Comparison of ENCODE assay signal across 15 cellular contexts in genomic region chr9:6943293-6943692, GRCh38.
A peak's percentile ranks its signal among the peaks of the same experiment; 100 is the strongest.
DNase-seq lines count a peak whose midpoint lies in the region; ATAC-seq and TF ChIP-seq lines count a peak whose summit lies in the region.
"Had no signal": no experiment of that assay in that cellular context is flagged by ENCODE, and none has a peak within 500 bp of the region (broad histone marks: within the 10 kb centered on the region; RNA-seq: fewer than 3 reads in every experiment).

No MANE protein-coding gene starts in this region.

- no peak for TF ChIP-seq POLR2A in erythroblast (IDR thresholded peaks at IDR 0.05; ENCODE audit: low read length)

- H3K4me2 ChIP-seq in mesenchymal stem cell (ENCODE audit: low read length, poor library complexity, severe bottlenecking) = no peak overlapping the region

- no peak overlapping the region for H2BK120ac ChIP-seq in mesenchymal stem cell (ENCODE audit: low read depth, low read length)

- H3K4me1 ChIP-seq in mesenchymal stem cell (ENCODE audit: control insufficient read depth, insufficient read depth, low read depth, low read length) = peaks cover 5% of the 10 kb centered on the region
- H3K4me1 ChIP-seq: Caco-2 had no signal

- no peak overlapping the region for H2AK5ac ChIP-seq in mesenchymal stem cell (ENCODE audit: low read length, severe bottlenecking)

- H3K4me1 Mint-ChIP-seq in activated naive CD8-positive, alpha-beta T cell (ENCODE audit: low read depth) = peaks cover 33% of the 10 kb centered on the region
- peaks cover 23% of the 10 kb centered on the region for H3K4me1 Mint-ChIP-seq in activated naive CD8-positive, alpha-beta T cell treated with anti-CD3 and anti-CD28 coated beads, Interleukin-2, amount 50 U/mL, for 24 hours
- peaks cover 34% of the 10 kb centered on the region for H3K4me1 Mint-ChIP-seq in T-helper 17 cell

- H3K27me3 Mint-ChIP-seq in activated naive CD8-positive, alpha-beta T cell = no peaks in the 10 kb centered on the region
- no peaks in the 10 kb centered on the region for H3K27me3 Mint-ChIP-seq in activated naive CD8-positive, alpha-beta T cell treated with anti-CD3 and anti-CD28 coated beads, Interleukin-2, amount 50 U/mL, for 24 hours
- H3K27me3 Mint-ChIP-seq in T-helper 17 cell = no peaks in the 10 kb centered on the region
- H3K27me3 Mint-ChIP-seq: CD4-positive, alpha-beta T cell had no signal

- H3K79me1 ChIP-seq in mesenchymal stem cell (replicated peaks; ENCODE audit: low read length, poor library complexity, severe bottlenecking) = peaks cover 8% of the 10 kb centered on the region

- no peak overlapping the region for H2BK5ac ChIP-seq in mesenchymal stem cell (ENCODE audit: low read depth, low read length, poor library complexity, severe bottlenecking)

- no peak overlapping the region for H3K23ac ChIP-seq in mesenchymal stem cell (ENCODE audit: low read length in 2 of 2)

- no peak overlapping the region for H2AFZ ChIP-seq in mesenchymal stem cell (ENCODE audit: low read depth, low read length)
- H2AFZ ChIP-seq: GM23248 had no signal

- ATAC-seq in activated naive CD8-positive, alpha-beta T cell treated with anti-CD3 and anti-CD28 coated beads, Interleukin-2, amount 50 U/mL, for 24 hours = no peak
- ATAC-seq in T-helper 17 cell (no peak), left lobe of liver (no peak)

- H3K36me3 ChIP-seq in mesenchymal stem cell (ENCODE audit: control insufficient read depth in 1 of 2, insufficient read depth in 2 of 2, low read depth in 1 of 2, low read length in 2 of 2) = no peaks in the 10 kb centered on the region

- H3K9ac ChIP-seq in mesenchymal stem cell (ENCODE audit: low read length) = no peak overlapping the region
- H3K9ac ChIP-seq: GM23248 had no signal

- H2BK12ac ChIP-seq in mesenchymal stem cell (ENCODE audit: low read length in 2 of 2) = no peak overlapping the region

- no peak overlapping the region for H3K27ac ChIP-seq in mesenchymal stem cell (ENCODE audit: low read length, poor library complexity, severe bottlenecking)
- H3K27ac ChIP-seq: A549, C4-2B, GM23248 had no signal

- H3K14ac ChIP-seq in mesenchymal stem cell (ENCODE audit: low read length in 2 of 2) = no peak overlapping the region

- H2BK15ac ChIP-seq in mesenchymal stem cell (ENCODE audit: low read depth, poor library complexity, severe bottlenecking) = no peak overlapping the region

- 98% methylated on average over 5 of the region's 6 CpGs for WGBS in mesenchymal stem cell

- peak overlapping the region in 1 of 2 experiments; percentile 81 for H3K4ac ChIP-seq in mesenchymal stem cell (ENCODE audit: low read depth in 1 of 2, low read length in 2 of 2)

- no peak for DNase-seq in activated naive CD8-positive, alpha-beta T cell treated with anti-CD3 and anti-CD28 coated beads, Interleukin-2, amount 50 U/mL, for 24 hours
- DNase-seq in T-helper 17 cell = no peak
- DNase-seq in mesenchymal stem cell = no peak
- no peak for DNase-seq in erythroblast (lab: John Stamatoyannopoulos, UW)
- DNase-seq in left lobe of liver (ENCODE audit: low spot score) = no peak
- no peak for DNase-seq in anterior cingulate cortex (lab: John Stamatoyannopoulos, UW)
- DNase-seq: AML-193; Caco-2; CD4-positive, alpha-beta T cell; GM23248; HCEC 1CT; HFFc6 had no signal

- H3K9me3 ChIP-seq in T-helper 17 cell (ENCODE audit: control insufficient read depth, low read length, poor library complexity, severe bottlenecking) (no peaks in the 10 kb centered on the region), mesenchymal stem cell (ENCODE audit: control insufficient read depth, low read length) (no peaks in the 10 kb centered on the region)
- H3K9me3 ChIP-seq: A549, Caco-2 had no signal

- peak overlapping the region; percentile 54 for H4K8ac ChIP-seq in mesenchymal stem cell (ENCODE audit: low read length)

- no peaks in the 10 kb centered on the region for H3K9me3 Mint-ChIP-seq in activated naive CD8-positive, alpha-beta T cell (ENCODE audit: low read depth)
- no peaks in the 10 kb centered on the region for H3K9me3 Mint-ChIP-seq in activated naive CD8-positive, alpha-beta T cell treated with anti-CD3 and anti-CD28 coated beads, Interleukin-2, amount 50 U/mL, for 24 hours
- H3K9me3 Mint-ChIP-seq: CD4-positive, alpha-beta T cell; HFFc6 had no signal

- peak overlapping the region; percentile 1 to 33 for H3K18ac ChIP-seq in mesenchymal stem cell (ENCODE audit: low read depth in 1 of 2, low read length in 2 of 2)

- H3K4me3 Mint-ChIP-seq in activated naive CD8-positive, alpha-beta T cell = no peak overlapping the region
- H3K4me3 Mint-ChIP-seq in activated naive CD8-positive, alpha-beta T cell treated with anti-CD3 and anti-CD28 coated beads, Interleukin-2, amount 50 U/mL, for 24 hours = no peak overlapping the region
- H3K4me3 Mint-ChIP-seq in T-helper 17 cell = no peak overlapping the region
- H3K4me3 Mint-ChIP-seq: CD4-positive, alpha-beta T cell; HFFc6 had no signal

- no peak overlapping the region for H4K91ac ChIP-seq in mesenchymal stem cell (ENCODE audit: low read length)

- H3K27ac Mint-ChIP-seq in activated naive CD8-positive, alpha-beta T cell = peak overlapping the region; percentile 73
- H3K27ac Mint-ChIP-seq in activated naive CD8-positive, alpha-beta T cell treated with anti-CD3 and anti-CD28 coated beads, Interleukin-2, amount 50 U/mL, for 24 hours = no peak overlapping the region
- peak overlapping the region; percentile 34 for H3K27ac Mint-ChIP-seq in T-helper 17 cell
- H3K27ac Mint-ChIP-seq: CD4-positive, alpha-beta T cell; HFFc6 had no signal

- H3K4me3 ChIP-seq in mesenchymal stem cell (ENCODE audit: insufficient read depth in 1 of 2, low read depth in 1 of 2, low read length in 2 of 2) = no peak overlapping the region
- H3K4me3 ChIP-seq: A549, GM23248 had no signal

- H3K27me3 ChIP-seq in mesenchymal stem cell (ENCODE audit: control insufficient read depth in 1 of 2, insufficient read depth in 1 of 2, low read length in 2 of 2) = no peaks in the 10 kb centered on the region

- peaks cover 9% of the 10 kb centered on the region for H3K36me3 Mint-ChIP-seq in activated naive CD8-positive, alpha-beta T cell
- H3K36me3 Mint-ChIP-seq in activated naive CD8-positive, alpha-beta T cell treated with anti-CD3 and anti-CD28 coated beads, Interleukin-2, amount 50 U/mL, for 24 hours (ENCODE audit: low read depth) = peaks cover 14% of the 10 kb centered on the region
- H3K36me3 Mint-ChIP-seq in T-helper 17 cell (ENCODE audit: low read depth) = peaks cover 4% of the 10 kb centered on the region
